In the genomic region with DNA sequence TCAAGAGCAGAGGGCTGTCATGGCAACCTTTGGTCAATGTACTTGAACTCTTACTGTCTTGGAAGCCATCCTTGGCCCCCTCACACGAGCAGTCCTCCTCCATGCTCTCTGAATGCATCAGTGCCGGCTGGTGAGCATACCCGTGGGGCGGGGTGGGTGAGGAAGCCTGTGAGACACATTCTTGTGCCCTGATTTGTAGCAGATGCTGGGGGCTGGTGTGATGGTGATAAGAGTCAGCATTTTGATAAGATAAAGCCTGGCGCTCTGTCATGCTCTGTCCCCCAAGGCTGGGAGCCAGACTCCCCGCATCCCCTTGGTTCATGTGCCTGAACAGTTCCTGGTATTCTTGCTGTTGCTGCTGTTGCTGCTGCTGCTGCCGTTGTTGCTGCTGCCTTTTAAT, we compare ENCODE assay signal across 22 cellular contexts. TPM values are rescaled to one million over a fixed set of nuclear protein-coding genes. Genes with fewer than 3 reads are reported as not detected.
"Had no signal": no experiment of that assay in that cellular context is flagged by ENCODE, and none has a peak within 500 bp of the region (broad histone marks: within the 10 kb centered on the region; RNA-seq: fewer than 3 reads in every experiment).

No MANE protein-coding gene starts in this region.

- H3K4me3 ChIP-seq: dorsolateral prefrontal cortex, SK-N-MC, transverse colon had no signal

- H3K9me3 Mint-ChIP-seq: activated B cell treated with CpG ODN at 0.5 μM for 24 hours; activated T-helper 1 cell treated with anti-CD3 and anti-CD28 coated beads, Interleukin-12 subunit alpha, Interleukin-12 subunit beta, Interleukin-2, Interleukin-4 antibody, amounts not matched to agents 30 ng/mL and 10 ng/mL and 1 ng/mL, durations not matched to agents 14 hours and 24 hours and 36 hours; natural killer cell had no signal

- DNase-seq: activated B cell treated with CpG ODN at 0.5 μM for 24 hours; activated CD4-positive, alpha-beta T cell treated with anti-CD3 and anti-CD28 coated beads for 48 hours; activated CD8-positive, alpha-beta memory T cell treated with anti-CD3 and anti-CD28 coated beads, Interleukin-2, amount 50 U/mL, for 48 hours; cerebellar nuclear complex; dorsolateral prefrontal cortex; glutamatergic neuron; kidney glomerular epithelial cell; left ventricle myocardium superior; mesenchymal stem cell; natural killer cell; stimulated activated CD4-positive, alpha-beta T cell treated with anti-CD3 and anti-CD28 coated beads, Interleukin-15, amount 100 ng/mL, for 24 hours; stimulated activated CD4-positive, alpha-beta T cell treated with anti-CD3 and anti-CD28 coated beads, Interleukin-4, amount 100 ng/mL, for 1 hour; stimulated activated naive CD4-positive, alpha-beta T cell; transverse colon had no signal

- H3K4me3 Mint-ChIP-seq: activated B cell treated with CpG ODN at 0.5 μM for 24 hours; activated T-helper 1 cell treated with anti-CD3 and anti-CD28 coated beads, Interleukin-12 subunit alpha, Interleukin-12 subunit beta, Interleukin-2, Interleukin-4 antibody, amounts not matched to agents 30 ng/mL and 10 ng/mL and 1 ng/mL, durations not matched to agents 14 hours and 24 hours and 36 hours; natural killer cell had no signal

- H3K27ac Mint-ChIP-seq: activated B cell treated with CpG ODN at 0.5 μM for 24 hours; activated T-helper 1 cell treated with anti-CD3 and anti-CD28 coated beads, Interleukin-12 subunit alpha, Interleukin-12 subunit beta, Interleukin-2, Interleukin-4 antibody, amounts not matched to agents 30 ng/mL and 10 ng/mL and 1 ng/mL, durations not matched to agents 14 hours and 24 hours and 36 hours had no signal

- H3K27me3 Mint-ChIP-seq: activated B cell treated with CpG ODN at 0.5 μM for 24 hours had no signal

- ATAC-seq: esophagus mucosa, left ventricle myocardium superior, natural killer cell had no signal

RNA-seq across cellular contexts. Expression of gene APOA1, which starts 20.5 kb away (rescaled TPM):
- total RNA-seq: activated T-helper 1 cell treated with anti-CD3 and anti-CD28 coated beads, Interleukin-12 subunit alpha, Interleukin-12 subunit beta, Interleukin-2, Interleukin-4 antibody, amounts not matched to agents 30 ng/mL and 10 ng/mL and 1 ng/mL, durations not matched to agents 14 hours and 24 hours and 36 hours; aorta; subcutaneous adipose tissue had no signal

RNA-seq across cellular contexts. Expression of gene APOC3, which starts 28.2 kb away (rescaled TPM):
- total RNA-seq: activated B cell treated with CpG ODN at 0.5 μM for 24 hours; activated T-helper 1 cell treated with anti-CD3 and anti-CD28 coated beads, Interleukin-12 subunit alpha, Interleukin-12 subunit beta, Interleukin-2, Interleukin-4 antibody, amounts not matched to agents 30 ng/mL and 10 ng/mL and 1 ng/mL, durations not matched to agents 14 hours and 24 hours and 36 hours; aorta; dorsolateral prefrontal cortex; left ventricle myocardium superior; natural killer cell; posterior vena cava; skeletal muscle tissue; subcutaneous adipose tissue; T-helper 1 cell treated with Interleukin-12 subunit alpha and Interleukin-12 subunit beta and Interleukin-4 antibody, amounts not matched to agents 30 ng/mL and 1 ng/mL, for 36 hours had no signal

RNA-seq across cellular contexts. Expression of gene APOA4, which starts 34.8 kb away (rescaled TPM):
- total RNA-seq: activated B cell treated with CpG ODN at 0.5 μM for 24 hours; activated T-helper 1 cell treated with anti-CD3 and anti-CD28 coated beads, Interleukin-12 subunit alpha, Interleukin-12 subunit beta, Interleukin-2, Interleukin-4 antibody, amounts not matched to agents 30 ng/mL and 10 ng/mL and 1 ng/mL, durations not matched to agents 14 hours and 24 hours and 36 hours; aorta; dorsolateral prefrontal cortex; esophagus mucosa; left ventricle myocardium superior; natural killer cell; subcutaneous adipose tissue; T-helper 1 cell treated with Interleukin-12 subunit alpha and Interleukin-12 subunit beta and Interleukin-4 antibody, amounts not matched to agents 30 ng/mL and 1 ng/mL, for 36 hours; transverse colon had no signal
